In the genomic region with DNA sequence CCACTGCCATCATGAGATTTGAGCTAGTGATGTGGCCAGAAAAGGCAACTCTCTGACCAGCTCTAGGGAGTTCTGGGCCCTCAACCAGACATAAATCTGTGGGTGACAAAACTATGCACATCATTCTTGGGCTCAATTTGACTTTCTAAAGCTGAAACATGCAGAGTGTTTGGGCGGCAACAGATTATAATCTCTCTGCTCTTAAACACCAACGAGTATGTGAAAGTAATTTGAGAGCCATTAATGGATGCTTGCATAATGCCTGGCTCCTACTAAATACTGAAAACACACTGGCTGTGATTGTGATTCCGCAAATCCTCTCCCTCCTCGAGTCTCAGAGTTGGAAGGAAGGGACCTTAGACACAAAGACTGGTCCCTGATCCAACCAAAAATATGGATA, we compare ENCODE assay signal across 1 cellular context.
A peak's percentile ranks its signal among the peaks of the same experiment; 100 is the strongest.
TF ChIP-seq lines count a peak whose summit lies in the region.

No MANE protein-coding gene starts in this region.

TF ChIP-seq in HEK293, 187 proteins besides CTCF, POLR2A, EP300 and RAD21 (continued from another document and continues in another):
- TF ChIP-seq, protein P1, sequence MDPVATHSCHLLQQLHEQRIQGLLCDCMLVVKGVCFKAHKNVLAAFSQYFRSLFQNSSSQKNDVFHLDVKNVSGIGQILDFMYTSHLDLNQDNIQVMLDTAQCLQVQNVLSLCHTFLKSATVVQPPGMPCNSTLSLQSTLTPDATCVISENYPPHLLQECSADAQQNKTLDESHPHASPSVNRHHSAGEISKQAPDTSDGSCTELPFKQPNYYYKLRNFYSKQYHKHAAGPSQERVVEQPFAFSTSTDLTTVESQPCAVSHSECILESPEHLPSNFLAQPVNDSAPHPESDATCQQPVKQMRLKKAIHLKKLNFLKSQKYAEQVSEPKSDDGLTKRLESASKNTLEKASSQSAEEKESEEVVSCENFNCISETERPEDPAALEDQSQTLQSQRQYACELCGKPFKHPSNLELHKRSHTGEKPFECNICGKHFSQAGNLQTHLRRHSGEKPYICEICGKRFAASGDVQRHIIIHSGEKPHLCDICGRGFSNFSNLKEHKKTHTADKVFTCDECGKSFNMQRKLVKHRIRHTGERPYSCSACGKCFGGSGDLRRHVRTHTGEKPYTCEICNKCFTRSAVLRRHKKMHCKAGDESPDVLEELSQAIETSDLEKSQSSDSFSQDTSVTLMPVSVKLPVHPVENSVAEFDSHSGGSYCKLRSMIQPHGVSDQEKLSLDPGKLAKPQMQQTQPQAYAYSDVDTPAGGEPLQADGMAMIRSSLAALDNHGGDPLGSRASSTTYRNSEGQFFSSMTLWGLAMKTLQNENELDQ (tag by site-specific recombination; IDR thresholded peaks at IDR 0.05; ENCODE audit: low read depth), result no peak
- TF ChIP-seq ZNF621 (tag by site-specific recombination; IDR thresholded peaks at IDR 0.05) (no peak), ZNF248 (tag by site-specific recombination; IDR thresholded peaks at IDR 0.05) (no peak), ZNF23 (tag by site-specific recombination; IDR thresholded peaks at IDR 0.05; ENCODE audit: borderline replicate concordance) (no peak), ZSCAN30 (tag by site-specific recombination; IDR thresholded peaks at IDR 0.05) (0 out of 2 replicates have a peak, but pooled peaks have one; percentile 6), ZNF155 (tag by site-specific recombination; IDR thresholded peaks at IDR 0.05) (no peak), ZNF423 (tag by site-specific recombination; IDR thresholded peaks at IDR 0.05) (no peak), ZNF623 (tag by site-specific recombination; IDR thresholded peaks at IDR 0.05) (no peak), ZNF571 (tag by site-specific recombination; IDR thresholded peaks at IDR 0.05) (no peak), ZNF549 (tag by site-specific recombination; IDR thresholded peaks at IDR 0.05) (no peak), GLI4 (tag by site-specific recombination; IDR thresholded peaks at IDR 0.05) (no peak), ZNF335 (tag by site-specific recombination; conservative IDR thresholded peaks at IDR 0.05) (peak; percentile 73), HOXA7 (CRISPR knock-in tag; IDR thresholded peaks at IDR 0.05; ENCODE audit: borderline replicate concordance) (no peak), ZNF664 (tag by site-specific recombination; IDR thresholded peaks at IDR 0.05) (no peak), ZNF211 (tag by site-specific recombination; IDR thresholded peaks at IDR 0.05; ENCODE audit: low read depth) (no peak), TCF7L2 (IDR thresholded peaks at IDR 0.05; ENCODE audit: borderline replicate concordance, low read depth, low read length) (no peak), ZNF416 (tag by site-specific recombination; IDR thresholded peaks at IDR 0.05) (no peak), ZBTB17 (tag by site-specific recombination; IDR thresholded peaks at IDR 0.05) (0 out of 2 replicates have a peak, but pooled peaks have one; percentile 47), ZNF221 (tag by site-specific recombination; IDR thresholded peaks at IDR 0.05; ENCODE audit: borderline replicate concordance) (no peak), OSR2 (tag by site-specific recombination; IDR thresholded peaks at IDR 0.05) (peak; percentile 75), ZNF433 (tag by site-specific recombination; IDR thresholded peaks at IDR 0.05; ENCODE audit: low read depth) (no peak), ZNF677 (tag by site-specific recombination; IDR thresholded peaks at IDR 0.05) (no peak), ZNF514 (tag by site-specific recombination; IDR thresholded peaks at IDR 0.05) (no peak), ZBTB20 (tag by site-specific recombination; IDR thresholded peaks at IDR 0.05) (no peak), ZNF341 (tag by site-specific recombination; IDR thresholded peaks at IDR 0.05; ENCODE audit: low read depth) (no peak), ZBTB21 (tag by site-specific recombination; IDR thresholded peaks at IDR 0.05) (no peak), SP7 (tag by site-specific recombination; IDR thresholded peaks at IDR 0.05) (peak; percentile 90), ZNF174 (tag by site-specific recombination; IDR thresholded peaks at IDR 0.05) (no peak), ZNF610 (tag by site-specific recombination; IDR thresholded peaks at IDR 0.05; ENCODE audit: borderline replicate concordance) (no peak), OVOL3 (tag by site-specific recombination; IDR thresholded peaks at IDR 0.05) (no peak), ZNF354C (tag by site-specific recombination; IDR thresholded peaks at IDR 0.05; ENCODE audit: borderline replicate concordance, low read depth) (no peak), ZNF558 (tag by site-specific recombination; IDR thresholded peaks at IDR 0.05) (no peak), ZNF157 (tag by site-specific recombination; IDR thresholded peaks at IDR 0.05) (no peak), MYNN (tag by site-specific recombination; IDR thresholded peaks at IDR 0.05; ENCODE audit: borderline replicate concordance) (no peak), EGR2 (tag by site-specific recombination; IDR thresholded peaks at IDR 0.05; ENCODE audit: low read depth) (peak; percentile 74), KLF1 (tag by site-specific recombination; IDR thresholded peaks at IDR 0.05) (peak; percentile 64; the same call in 1 of the 2 replicates), ZNF311 (tag by site-specific recombination; IDR thresholded peaks at IDR 0.05; ENCODE audit: borderline replicate concordance) (no peak)
- TF ChIP-seq, protein P2, sequence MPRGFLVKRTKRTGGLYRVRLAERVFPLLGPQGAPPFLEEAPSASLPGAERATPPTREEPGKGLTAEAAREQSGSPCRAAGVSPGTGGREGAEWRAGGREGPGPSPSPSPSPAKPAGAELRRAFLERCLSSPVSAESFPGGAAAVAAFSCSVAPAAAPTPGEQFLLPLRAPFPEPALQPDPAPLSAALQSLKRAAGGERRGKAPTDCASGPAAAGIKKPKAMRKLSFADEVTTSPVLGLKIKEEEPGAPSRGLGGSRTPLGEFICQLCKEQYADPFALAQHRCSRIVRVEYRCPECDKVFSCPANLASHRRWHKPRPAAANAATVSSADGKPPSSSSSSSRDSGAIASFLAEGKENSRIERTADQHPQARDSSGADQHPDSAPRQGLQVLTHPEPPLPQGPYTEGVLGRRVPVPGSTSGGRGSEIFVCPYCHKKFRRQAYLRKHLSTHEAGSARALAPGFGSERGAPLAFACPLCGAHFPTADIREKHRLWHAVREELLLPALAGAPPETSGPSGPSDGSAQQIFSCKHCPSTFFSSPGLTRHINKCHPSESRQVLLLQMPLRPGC (tag by site-specific recombination; IDR thresholded peaks at IDR 0.05), result 0 out of 2 replicates have a peak, but pooled peaks have one; percentile 57
- TF ChIP-seq, protein P3, sequence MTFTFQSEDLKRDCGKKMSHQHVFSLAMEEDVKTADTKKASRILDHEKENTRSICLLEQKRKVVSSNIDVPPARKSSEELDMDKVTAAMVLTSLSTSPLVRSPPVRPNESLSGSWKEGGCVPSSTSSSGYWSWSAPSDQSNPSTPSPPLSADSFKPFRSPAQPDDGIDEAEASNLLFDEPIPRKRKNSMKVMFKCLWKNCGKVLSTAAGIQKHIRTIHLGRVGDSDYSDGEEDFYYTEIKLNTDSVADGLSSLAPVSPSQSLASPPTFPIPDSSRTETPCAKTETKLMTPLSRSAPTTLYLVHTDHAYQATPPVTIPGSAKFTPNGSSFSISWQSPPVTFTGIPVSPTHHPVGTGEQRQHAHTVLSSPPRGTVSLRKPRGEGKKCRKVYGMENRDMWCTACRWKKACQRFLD (tag by site-specific recombination; IDR thresholded peaks at IDR 0.05), result no peak
- TF ChIP-seq, protein P4, sequence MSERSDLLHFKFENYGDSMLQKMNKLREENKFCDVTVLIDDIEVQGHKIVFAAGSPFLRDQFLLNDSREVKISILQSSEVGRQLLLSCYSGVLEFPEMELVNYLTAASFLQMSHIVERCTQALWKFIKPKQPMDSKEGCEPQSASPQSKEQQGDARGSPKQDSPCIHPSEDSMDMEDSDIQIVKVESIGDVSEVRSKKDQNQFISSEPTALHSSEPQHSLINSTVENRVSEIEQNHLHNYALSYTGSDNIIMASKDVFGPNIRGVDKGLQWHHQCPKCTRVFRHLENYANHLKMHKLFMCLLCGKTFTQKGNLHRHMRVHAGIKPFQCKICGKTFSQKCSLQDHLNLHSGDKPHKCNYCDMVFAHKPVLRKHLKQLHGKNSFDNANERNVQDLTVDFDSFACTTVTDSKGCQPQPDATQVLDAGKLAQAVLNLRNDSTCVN (tag by site-specific recombination; optimal IDR thresholded peaks at IDR 0.05), result no peak
- TF ChIP-seq, protein P5, sequence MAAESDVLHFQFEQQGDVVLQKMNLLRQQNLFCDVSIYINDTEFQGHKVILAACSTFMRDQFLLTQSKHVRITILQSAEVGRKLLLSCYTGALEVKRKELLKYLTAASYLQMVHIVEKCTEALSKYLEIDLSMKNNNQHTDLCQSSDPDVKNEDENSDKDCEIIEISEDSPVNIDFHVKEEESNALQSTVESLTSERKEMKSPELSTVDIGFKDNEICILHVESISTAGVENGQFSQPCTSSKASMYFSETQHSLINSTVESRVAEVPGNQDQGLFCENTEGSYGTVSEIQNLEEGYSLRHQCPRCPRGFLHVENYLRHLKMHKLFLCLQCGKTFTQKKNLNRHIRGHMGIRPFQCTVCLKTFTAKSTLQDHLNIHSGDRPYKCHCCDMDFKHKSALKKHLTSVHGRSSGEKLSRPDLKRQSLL (tag by site-specific recombination; IDR thresholded peaks at IDR 0.05), result no peak
- TF ChIP-seq, protein P6, sequence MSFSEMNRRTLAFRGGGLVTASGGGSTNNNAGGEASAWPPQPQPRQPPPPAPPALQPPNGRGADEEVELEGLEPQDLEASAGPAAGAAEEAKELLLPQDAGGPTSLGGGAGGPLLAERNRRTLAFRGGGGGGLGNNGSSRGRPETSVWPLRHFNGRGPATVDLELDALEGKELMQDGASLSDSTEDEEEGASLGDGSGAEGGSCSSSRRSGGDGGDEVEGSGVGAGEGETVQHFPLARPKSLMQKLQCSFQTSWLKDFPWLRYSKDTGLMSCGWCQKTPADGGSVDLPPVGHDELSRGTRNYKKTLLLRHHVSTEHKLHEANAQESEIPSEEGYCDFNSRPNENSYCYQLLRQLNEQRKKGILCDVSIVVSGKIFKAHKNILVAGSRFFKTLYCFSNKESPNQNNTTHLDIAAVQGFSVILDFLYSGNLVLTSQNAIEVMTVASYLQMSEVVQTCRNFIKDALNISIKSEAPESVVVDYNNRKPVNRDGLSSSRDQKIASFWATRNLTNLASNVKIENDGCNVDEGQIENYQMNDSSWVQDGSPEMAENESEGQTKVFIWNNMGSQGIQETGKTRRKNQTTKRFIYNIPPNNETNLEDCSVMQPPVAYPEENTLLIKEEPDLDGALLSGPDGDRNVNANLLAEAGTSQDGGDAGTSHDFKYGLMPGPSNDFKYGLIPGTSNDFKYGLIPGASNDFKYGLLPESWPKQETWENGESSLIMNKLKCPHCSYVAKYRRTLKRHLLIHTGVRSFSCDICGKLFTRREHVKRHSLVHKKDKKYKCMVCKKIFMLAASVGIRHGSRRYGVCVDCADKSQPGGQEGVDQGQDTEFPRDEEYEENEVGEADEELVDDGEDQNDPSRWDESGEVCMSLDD (tag by site-specific recombination; IDR thresholded peaks at IDR 0.05), result no peak
- TF ChIP-seq, protein P7, sequence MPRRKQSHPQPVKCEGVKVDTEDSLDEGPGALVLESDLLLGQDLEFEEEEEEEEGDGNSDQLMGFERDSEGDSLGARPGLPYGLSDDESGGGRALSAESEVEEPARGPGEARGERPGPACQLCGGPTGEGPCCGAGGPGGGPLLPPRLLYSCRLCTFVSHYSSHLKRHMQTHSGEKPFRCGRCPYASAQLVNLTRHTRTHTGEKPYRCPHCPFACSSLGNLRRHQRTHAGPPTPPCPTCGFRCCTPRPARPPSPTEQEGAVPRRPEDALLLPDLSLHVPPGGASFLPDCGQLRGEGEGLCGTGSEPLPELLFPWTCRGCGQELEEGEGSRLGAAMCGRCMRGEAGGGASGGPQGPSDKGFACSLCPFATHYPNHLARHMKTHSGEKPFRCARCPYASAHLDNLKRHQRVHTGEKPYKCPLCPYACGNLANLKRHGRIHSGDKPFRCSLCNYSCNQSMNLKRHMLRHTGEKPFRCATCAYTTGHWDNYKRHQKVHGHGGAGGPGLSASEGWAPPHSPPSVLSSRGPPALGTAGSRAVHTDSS (tag by site-specific recombination; IDR thresholded peaks at IDR 0.05), result no peak
- TF ChIP-seq, protein P8, sequence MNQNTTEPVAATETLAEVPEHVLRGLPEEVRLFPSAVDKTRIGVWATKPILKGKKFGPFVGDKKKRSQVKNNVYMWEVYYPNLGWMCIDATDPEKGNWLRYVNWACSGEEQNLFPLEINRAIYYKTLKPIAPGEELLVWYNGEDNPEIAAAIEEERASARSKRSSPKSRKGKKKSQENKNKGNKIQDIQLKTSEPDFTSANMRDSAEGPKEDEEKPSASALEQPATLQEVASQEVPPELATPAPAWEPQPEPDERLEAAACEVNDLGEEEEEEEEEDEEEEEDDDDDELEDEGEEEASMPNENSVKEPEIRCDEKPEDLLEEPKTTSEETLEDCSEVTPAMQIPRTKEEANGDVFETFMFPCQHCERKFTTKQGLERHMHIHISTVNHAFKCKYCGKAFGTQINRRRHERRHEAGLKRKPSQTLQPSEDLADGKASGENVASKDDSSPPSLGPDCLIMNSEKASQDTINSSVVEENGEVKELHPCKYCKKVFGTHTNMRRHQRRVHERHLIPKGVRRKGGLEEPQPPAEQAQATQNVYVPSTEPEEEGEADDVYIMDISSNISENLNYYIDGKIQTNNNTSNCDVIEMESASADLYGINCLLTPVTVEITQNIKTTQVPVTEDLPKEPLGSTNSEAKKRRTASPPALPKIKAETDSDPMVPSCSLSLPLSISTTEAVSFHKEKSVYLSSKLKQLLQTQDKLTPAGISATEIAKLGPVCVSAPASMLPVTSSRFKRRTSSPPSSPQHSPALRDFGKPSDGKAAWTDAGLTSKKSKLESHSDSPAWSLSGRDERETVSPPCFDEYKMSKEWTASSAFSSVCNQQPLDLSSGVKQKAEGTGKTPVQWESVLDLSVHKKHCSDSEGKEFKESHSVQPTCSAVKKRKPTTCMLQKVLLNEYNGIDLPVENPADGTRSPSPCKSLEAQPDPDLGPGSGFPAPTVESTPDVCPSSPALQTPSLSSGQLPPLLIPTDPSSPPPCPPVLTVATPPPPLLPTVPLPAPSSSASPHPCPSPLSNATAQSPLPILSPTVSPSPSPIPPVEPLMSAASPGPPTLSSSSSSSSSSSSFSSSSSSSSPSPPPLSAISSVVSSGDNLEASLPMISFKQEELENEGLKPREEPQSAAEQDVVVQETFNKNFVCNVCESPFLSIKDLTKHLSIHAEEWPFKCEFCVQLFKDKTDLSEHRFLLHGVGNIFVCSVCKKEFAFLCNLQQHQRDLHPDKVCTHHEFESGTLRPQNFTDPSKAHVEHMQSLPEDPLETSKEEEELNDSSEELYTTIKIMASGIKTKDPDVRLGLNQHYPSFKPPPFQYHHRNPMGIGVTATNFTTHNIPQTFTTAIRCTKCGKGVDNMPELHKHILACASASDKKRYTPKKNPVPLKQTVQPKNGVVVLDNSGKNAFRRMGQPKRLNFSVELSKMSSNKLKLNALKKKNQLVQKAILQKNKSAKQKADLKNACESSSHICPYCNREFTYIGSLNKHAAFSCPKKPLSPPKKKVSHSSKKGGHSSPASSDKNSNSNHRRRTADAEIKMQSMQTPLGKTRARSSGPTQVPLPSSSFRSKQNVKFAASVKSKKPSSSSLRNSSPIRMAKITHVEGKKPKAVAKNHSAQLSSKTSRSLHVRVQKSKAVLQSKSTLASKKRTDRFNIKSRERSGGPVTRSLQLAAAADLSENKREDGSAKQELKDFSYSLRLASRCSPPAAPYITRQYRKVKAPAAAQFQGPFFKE (tag by site-specific recombination; IDR thresholded peaks at IDR 0.05; ENCODE audit: borderline replicate concordance), result no peak
